In genomic region chr17:41874293-41874670, GRCh38 we compare ENCODE assay signal across 7 cellular contexts. TPM values are rescaled to one million over a fixed set of nuclear protein-coding genes. Genes with fewer than 3 reads are reported as not detected.
"Had no signal": no experiment of that assay in that cellular context is flagged by ENCODE, and none has a peak within 500 bp of the region (broad histone marks: within the 10 kb centered on the region; RNA-seq: fewer than 3 reads in every experiment).

No MANE protein-coding gene starts in this region.

RNA-seq across cellular contexts. Expression of gene KLHL10, which starts 36.7 kb away (rescaled TPM):
- total RNA-seq: kidney epithelial cell; left ventricle myocardium inferior; lower leg skin; naive thymus-derived CD4-positive, alpha-beta T cell; natural killer cell treated with Interleukin-12 subunit alpha and Interleukin-12 subunit beta and Interleukin-15 and Interleukin-18, amount 100 ng/mL, for 72 hours; skeletal muscle tissue; thoracic aorta had no signal
